ENCODE assay signal across 9 cellular contexts in genomic region chr4:47031713-47032404, GRCh38. TPM values are rescaled to one million over a fixed set of nuclear protein-coding genes. Genes with fewer than 3 reads are reported as not detected.
DNase-seq lines count a peak whose midpoint lies in the region; ATAC-seq and TF ChIP-seq lines count a peak whose summit lies in the region.
"Had no signal": no experiment of that assay in that cellular context is flagged by ENCODE, and none has a peak within 500 bp of the region (broad histone marks: within the 10 kb centered on the region; RNA-seq: fewer than 3 reads in every experiment).

No MANE protein-coding gene starts in this region.

- no peaks in the 10 kb centered on the region for H3K9me3 Mint-ChIP-seq in activated CD4-positive, alpha-beta T cell treated with anti-CD3 and anti-CD28 coated beads for 36 hours (ENCODE audit: low read depth)
- H3K9me3 Mint-ChIP-seq in natural killer cell treated with Interleukin-12 subunit alpha and Interleukin-12 subunit beta and Interleukin-15 and Interleukin-18, amount 100 ng/mL, for 72 hours: no peaks in the 10 kb centered on the region

- intact Hi-C loops in activated CD4-positive, alpha-beta T cell treated with anti-CD3 and anti-CD28 coated beads for 36 hours (cut with DNase I, micrococcal nuclease): loop anchor here (1.0 to 10.0 kb wide), 5 partner anchors 100 to 353 kb away; no protein-coding TSS in a partner anchor
- intact Hi-C loops in Panc1 (cut with micrococcal nuclease; ENCODE audit: unreplicated experiment): loop anchor here (5.0 kb wide), 1 partner anchor 190 kb away; no protein-coding TSS in a partner anchor

- H3K4me3 ChIP-seq in Panc1 (ENCODE audit: low read depth in 2 of 2, low read length in 2 of 2): peak overlapping the region; percentile 37 to 60
- H3K4me3 ChIP-seq in epithelial cell of esophagus (ENCODE audit: low read length): peak overlapping the region; percentile 42

- no peak overlapping the region for H3K27ac Mint-ChIP-seq in activated CD4-positive, alpha-beta T cell treated with anti-CD3 and anti-CD28 coated beads for 36 hours
- H3K27ac Mint-ChIP-seq in natural killer cell treated with Interleukin-12 subunit alpha and Interleukin-12 subunit beta and Interleukin-15 and Interleukin-18, amount 100 ng/mL, for 72 hours: no peak overlapping the region

- H3K4me3 Mint-ChIP-seq in activated CD4-positive, alpha-beta T cell treated with anti-CD3 and anti-CD28 coated beads for 36 hours: peak overlapping the region; percentile 49
- H3K4me3 Mint-ChIP-seq in natural killer cell treated with Interleukin-12 subunit alpha and Interleukin-12 subunit beta and Interleukin-15 and Interleukin-18, amount 100 ng/mL, for 72 hours: peak overlapping the region; percentile 46

- peaks cover 4% of the 10 kb centered on the region; the same call in 1 of the 2 replicates for H3K4me1 ChIP-seq in Panc1 (ENCODE audit: control insufficient read depth, insufficient read depth, low read length)

- peak; percentile 12 for DNase-seq in activated CD4-positive, alpha-beta T cell treated with anti-CD3 and anti-CD28 coated beads for 36 hours
- DNase-seq in activated CD4-positive, alpha-beta T cell treated with anti-CD3 and anti-CD28 coated beads for 1 hour: no peak
- DNase-seq in Panc1 (ENCODE audit: low read depth, low spot score) (no peak), epithelial cell of esophagus (ENCODE audit: low read depth) (peak; percentile 14), ecto neural progenitor cell (ENCODE audit: low spot score) (no peak), KG1 (lab: John Stamatoyannopoulos, UW) (no peak)
- DNase-seq in natural killer cell treated with Interleukin-12 subunit alpha and Interleukin-12 subunit beta and Interleukin-15 and Interleukin-18, amount 100 ng/mL, for 72 hours (ENCODE audit: low spot score): no peak

- no peaks in the 10 kb centered on the region for H3K36me3 Mint-ChIP-seq in activated CD4-positive, alpha-beta T cell treated with anti-CD3 and anti-CD28 coated beads for 36 hours (ENCODE audit: low read depth)
- H3K36me3 Mint-ChIP-seq in natural killer cell treated with Interleukin-12 subunit alpha and Interleukin-12 subunit beta and Interleukin-15 and Interleukin-18, amount 100 ng/mL, for 72 hours: no peaks in the 10 kb centered on the region

- peaks cover 15% of the 10 kb centered on the region for H3K4me1 Mint-ChIP-seq in activated CD4-positive, alpha-beta T cell treated with anti-CD3 and anti-CD28 coated beads for 36 hours
- peaks cover 14 to 18% of the 10 kb centered on the region in 2 donors for H3K4me1 Mint-ChIP-seq in natural killer cell treated with Interleukin-12 subunit alpha and Interleukin-12 subunit beta and Interleukin-15 and Interleukin-18, amount 100 ng/mL, for 72 hours (ENCODE audit: low read depth in 2 of 2)

- H3K9me3 ChIP-seq in Panc1 (ENCODE audit: control insufficient read depth, insufficient read depth, low read depth, low read length): no peaks in the 10 kb centered on the region

- H3K27me3 Mint-ChIP-seq in activated CD4-positive, alpha-beta T cell treated with anti-CD3 and anti-CD28 coated beads for 36 hours: peaks cover 31% of the 10 kb centered on the region
- peaks cover 27 to 57% of the 10 kb centered on the region in 2 donors for H3K27me3 Mint-ChIP-seq in natural killer cell treated with Interleukin-12 subunit alpha and Interleukin-12 subunit beta and Interleukin-15 and Interleukin-18, amount 100 ng/mL, for 72 hours

- BruUV-seq in Panc1 (replicated peaks; lab: Mats Ljungman, UMichigan): no TSS peak

- POLR2A ChIA-PET in activated CD4-positive, alpha-beta T cell treated with anti-CD3 and anti-CD28 coated beads for 36 hours (lab: Charles Lee): no interaction called here
- POLR2A ChIA-PET in Panc1 (lab: Charles Lee): no interaction called here

- TF ChIP-seq CTCF in Panc1 (IDR thresholded peaks at IDR 0.05): no peak
- no peak for TF ChIP-seq CTCF in epithelial cell of esophagus (IDR thresholded peaks at IDR 0.05; ENCODE audit: insufficient read depth, low read depth, low read length, missing control alignments)

- CTCF ChIA-PET in activated CD4-positive, alpha-beta T cell treated with anti-CD3 and anti-CD28 coated beads for 36 hours (lab: Charles Lee): interaction anchor here (1.1 kb wide), 1 partner anchor 187 kb away, joined by 3 read pairs; no protein-coding TSS in a partner anchor
- CTCF ChIA-PET in Panc1 (lab: Charles Lee): no interaction called here

- 0 out of 2 replicates have a peak, but pooled peaks cover 5% of the 10 kb centered on the region for H3K27me3 ChIP-seq in Panc1 (ENCODE audit: control insufficient read depth, insufficient read depth, low read length)

- H3K36me3 ChIP-seq in Panc1 (ENCODE audit: control insufficient read depth, insufficient read depth, low read length): no peaks in the 10 kb centered on the region

- in situ Hi-C loops in Panc1 (cut with HindIII; ENCODE audit: low pct_unique_long_range_greater_than_20kb, low sequenced_read_pairs): no loop called here

- ATAC-seq in activated CD4-positive, alpha-beta T cell treated with anti-CD3 and anti-CD28 coated beads for 36 hours: peak; percentile 42
- ATAC-seq in Panc1 (peak; percentile 64; the same call in 1 of the 2 replicates), HG02852 (IDR thresholded peaks at IDR 0.05; ENCODE audit: unreplicated experiment) (no peak)
- ATAC-seq in natural killer cell treated with Interleukin-12 subunit alpha and Interleukin-12 subunit beta and Interleukin-15 and Interleukin-18, amount 100 ng/mL, for 72 hours: peak in 1 of 2 donors; percentile 57

- no peak overlapping the region for H3K27ac ChIP-seq in Panc1 (ENCODE audit: low read length)
- H3K27ac ChIP-seq: C4-2B had no signal

RNA-seq across cellular contexts. Expression of gene GABRB1, which starts 0.5 kb away (rescaled TPM):
- not detected for total RNA-seq in activated CD4-positive, alpha-beta T cell treated with anti-CD3 and anti-CD28 coated beads for 36 hours
- total RNA-seq in Panc1 (2021; ENCODE audit: unreplicated experiment): not detected
- not detected for polyA plus RNA-seq in Panc1 (2012; ENCODE audit: insufficient read length)
- total RNA-seq in natural killer cell treated with Interleukin-12 subunit alpha and Interleukin-12 subunit beta and Interleukin-15 and Interleukin-18, amount 100 ng/mL, for 72 hours: not detected

RNA-seq across cellular contexts. Expression of gene GABRA4, which starts 38.5 kb away (rescaled TPM):
- not detected for total RNA-seq in activated CD4-positive, alpha-beta T cell treated with anti-CD3 and anti-CD28 coated beads for 36 hours
- total RNA-seq in Panc1 (2021; ENCODE audit: unreplicated experiment): not detected
- not detected for polyA plus RNA-seq in Panc1 (2012; ENCODE audit: insufficient read length)
- total RNA-seq in natural killer cell treated with Interleukin-12 subunit alpha and Interleukin-12 subunit beta and Interleukin-15 and Interleukin-18, amount 100 ng/mL, for 72 hours: not detected

Comparison
In these comparisons a context has a peak if more than half of its experiments do, and no peak if none do; other contexts are left out.
1. DNase-seq: peak in activated CD4-positive, alpha-beta T cell treated with anti-CD3 and anti-CD28 coated beads for 36 hours (single experiment) and epithelial cell of esophagus (single experiment); none in activated CD4-positive, alpha-beta T cell treated with anti-CD3 and anti-CD28 coated beads for 1 hour (single experiment), Panc1 (single experiment), natural killer cell treated with Interleukin-12 subunit alpha and Interleukin-12 subunit beta and Interleukin-15 and Interleukin-18, amount 100 ng/mL, for 72 hours (single experiment), ecto neural progenitor cell (single experiment) and KG1 (single experiment).